ENCODE assay signal across 4 cellular contexts in genomic region chr22:45389546-45389945, GRCh38. TPM values are rescaled to one million over a fixed set of nuclear protein-coding genes. Genes with fewer than 3 reads are reported as not detected.
"Had no signal": no experiment of that assay in that cellular context is flagged by ENCODE, and none has a peak within 500 bp of the region (broad histone marks: within the 10 kb centered on the region; RNA-seq: fewer than 3 reads in every experiment).

No MANE protein-coding gene starts in this region.

- H3K4me3 ChIP-seq: GM12878 had no signal

- ATAC-seq: GM12878 had no signal

- DNase-seq: GDM1, GF-D8 had no signal

RNA-seq across cellular contexts. Expression of gene SMC1B, which starts 23.9 kb away (rescaled TPM):
- total RNA-seq: G401, GM12878 had no signal
- polyA plus RNA-seq: GM12878 had no signal

RNA-seq across cellular contexts. Expression of gene RIBC2, which starts 23.9 kb away (rescaled TPM):
- total RNA-seq: GM12878 had no signal
